8 cellular contexts compared by ENCODE assay signal in the genomic region with DNA sequence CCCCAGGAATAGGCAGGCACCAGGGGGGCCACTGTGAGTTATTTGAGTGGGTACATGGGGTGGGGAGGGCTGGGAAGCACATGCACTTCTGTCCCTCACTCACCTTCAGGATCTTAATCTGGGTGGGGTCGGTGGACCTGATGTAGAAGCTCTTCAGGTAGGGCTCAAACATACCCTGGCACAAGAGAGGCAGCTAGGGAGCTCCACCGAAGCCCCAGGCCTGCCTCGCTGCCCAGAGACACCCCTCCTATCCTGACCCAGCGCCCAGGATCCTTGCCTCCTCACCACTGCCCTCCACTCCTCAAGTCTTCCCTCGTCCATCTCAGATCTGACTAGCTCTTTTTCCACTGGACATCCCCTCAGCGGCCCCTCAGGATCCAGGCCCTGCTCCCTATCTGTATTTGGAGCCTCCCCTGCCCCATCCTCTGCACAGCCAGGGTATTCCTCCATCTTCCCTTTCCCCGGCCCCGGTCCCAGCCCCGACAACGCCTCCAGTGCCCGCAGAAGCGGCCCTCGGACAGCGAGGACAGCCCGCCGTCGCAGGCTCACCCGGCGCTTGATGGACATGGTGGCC. TPM values are rescaled to one million over a fixed set of nuclear protein-coding genes. Genes with fewer than 3 reads are reported as not detected.
DNase-seq lines count a peak whose midpoint lies in the region; ATAC-seq and TF ChIP-seq lines count a peak whose summit lies in the region.

No MANE protein-coding gene starts in this region.

- H3K27me3 ChIP-seq in prostate gland (replicated peaks; ENCODE audit: insufficient read depth): no peaks in the 10 kb centered on the region

- H3K27me3 Mint-ChIP-seq in T-cell: no peaks in the 10 kb centered on the region

- peaks cover 14 to 18% (median 14%) of the 10 kb centered on the region in 3 donors for H3K4me1 Mint-ChIP-seq in T-cell

- H3K4me3 ChIP-seq in GM12864 (ENCODE audit: low read depth, low read length) (peak overlapping the region; percentile 29; the same call in 1 of the 2 replicates), prostate gland (peak overlapping the region; percentile 61 to 67)

- POLR2A ChIA-PET in T-cell (lab: Charles Lee): interaction anchor here in 1 of 2 donors (0.6 kb wide), 1 partner anchor 62 kb away, joined by 4 read pairs; no protein-coding TSS in a partner anchor

- ATAC-seq in T-cell (replicated peaks in 1 of 4) (no peak), esophagus mucosa (peak; percentile 22), GM19035 (IDR thresholded peaks at IDR 0.05; ENCODE audit: unreplicated experiment) (no peak)

- CTCF ChIA-PET in T-cell (lab: Charles Lee): interaction anchor here in 1 of 2 donors (0.7 kb wide), 2 partner anchors 70 to 182 kb away, joined by 3 to 4 read pairs; no protein-coding TSS in a partner anchor

- no peaks in the 10 kb centered on the region for H3K9me3 Mint-ChIP-seq in T-cell

- H3K27ac ChIP-seq in prostate gland: peak overlapping the region; percentile 65 to 75

- no peaks in the 10 kb centered on the region for H3K36me3 Mint-ChIP-seq in T-cell

- peak overlapping the region; percentile 91 to 93 (median 92) for H3K4me3 Mint-ChIP-seq in T-cell

- WGBS in prostate gland: 31% methylated on average over 19 of the region's 19 CpGs

- TF ChIP-seq CTCF in GM12864 (IDR thresholded peaks at IDR 0.05; ENCODE audit: low read depth, low read length, missing control alignments) (no peak), prostate gland (IDR thresholded peaks at IDR 0.05) (no peak)

- H3K27ac Mint-ChIP-seq in T-cell: peak overlapping the region; percentile 40 to 68

- H3K9me3 ChIP-seq in prostate gland: no peaks in the 10 kb centered on the region

- intact Hi-C loops in prostate gland (cut with DNase I): no loop called here

- no peak for TF ChIP-seq POLR2A in prostate gland (IDR thresholded peaks at IDR 0.05)

- DNase-seq in GM12864 (ENCODE audit: low read depth) (no peak), T-cell (peak in 2 of 34 experiments; percentile 19 to 26), prostate gland (ENCODE audit: low spot score) (no peak), middle frontal gyrus (ENCODE audit: extremely low spot score, low spot score) (no peak), NCI-H1092 treated with DMSO at 0.1 percent for 48 hours (lab: John Stamatoyannopoulos, UW) (no peak), SIG-M5 (lab: John Stamatoyannopoulos, UW) (no peak)

- no peaks in the 10 kb centered on the region for H3K4me1 ChIP-seq in prostate gland (replicated peaks)

- no peaks in the 10 kb centered on the region for H3K36me3 ChIP-seq in prostate gland

RNA-seq across cellular contexts. Expression of a gene that starts 30.0 kb away (rescaled TPM):
- total RNA-seq in T-cell: 1 to 10 TPM in 2 of 5 donors, under 1 TPM in 3; 0.23 to 5.8 (median 0.76) TPM
- total RNA-seq in esophagus mucosa: 0.88 TPM
- 1 to 10 TPM; 5.4 to 9.3 TPM for total RNA-seq in prostate gland

RNA-seq across cellular contexts. Expression of a gene that starts 32.5 kb away (rescaled TPM):
- 1 to 10 TPM in 2 of 5 donors, under 1 TPM in 3; 0.33 to 1.3 (median 0.93) TPM for total RNA-seq in T-cell
- 0.12 TPM for total RNA-seq in esophagus mucosa
- 10 to 100 TPM in 1 of 2 donors, 1 to 10 TPM in 1; 1.7 to 51.8 TPM for total RNA-seq in prostate gland
